16 cellular contexts compared by ENCODE assay signal in genomic region chr1:56647106-56647505, GRCh38. TPM values are rescaled to one million over a fixed set of nuclear protein-coding genes. Genes with fewer than 3 reads are reported as not detected.
"Had no signal": no experiment of that assay in that cellular context is flagged by ENCODE, and none has a peak within 500 bp of the region (broad histone marks: within the 10 kb centered on the region; RNA-seq: fewer than 3 reads in every experiment).

No MANE protein-coding gene starts in this region.

- H3K27ac Mint-ChIP-seq: activated CD8-positive, alpha-beta T cell treated with anti-CD3 and anti-CD28 coated beads for 36 hours; activated T-cell treated with anti-CD3 and anti-CD28 coated beads, Interleukin-2, amount 50 U/mL, for 72 hours; memory B cell; T-helper 1 cell treated with Interleukin-12 subunit alpha and Interleukin-12 subunit beta and Interleukin-4 antibody, amounts not matched to agents 30 μg/mL and 1 μg/mL, for 36 hours had no signal

- H3K9me3 ChIP-seq: ascending aorta had no signal

- H3K27me3 ChIP-seq: ascending aorta had no signal

- H3K4me3 ChIP-seq: SK-N-MC had no signal

- H3K27ac ChIP-seq: ascending aorta, epithelial cell of prostate, SK-N-MC had no signal

- ATAC-seq: activated CD8-positive, alpha-beta T cell treated with anti-CD3 and anti-CD28 coated beads for 36 hours; activated T-cell treated with anti-CD3 and anti-CD28 coated beads, Interleukin-2, amount 50 U/mL, for 72 hours; left lobe of liver; stimulated activated naive CD8-positive, alpha-beta T cell treated with anti-CD3 and anti-CD28 coated beads, Interleukin-15, Interleukin-2, amounts not matched to agents 100 U/mL and 50 U/mL, for 24 hours had no signal

- H3K9me3 Mint-ChIP-seq: activated CD8-positive, alpha-beta T cell treated with anti-CD3 and anti-CD28 coated beads for 36 hours; activated T-cell treated with anti-CD3 and anti-CD28 coated beads, Interleukin-2, amount 50 U/mL, for 72 hours; memory B cell; T-helper 1 cell treated with Interleukin-12 subunit alpha and Interleukin-12 subunit beta and Interleukin-4 antibody, amounts not matched to agents 30 μg/mL and 1 μg/mL, for 36 hours had no signal

- H3K4me1 ChIP-seq: ascending aorta had no signal

- H3K36me3 ChIP-seq: ascending aorta had no signal

- H3K4me3 Mint-ChIP-seq: activated CD8-positive, alpha-beta T cell treated with anti-CD3 and anti-CD28 coated beads for 36 hours; activated T-cell treated with anti-CD3 and anti-CD28 coated beads, Interleukin-2, amount 50 U/mL, for 72 hours; memory B cell; T-helper 1 cell treated with Interleukin-12 subunit alpha and Interleukin-12 subunit beta and Interleukin-4 antibody, amounts not matched to agents 30 μg/mL and 1 μg/mL, for 36 hours had no signal

- DNase-seq: activated CD4-positive, alpha-beta T cell treated with anti-CD3 and anti-CD28 coated beads for 4 hours; activated CD8-positive, alpha-beta memory T cell treated with anti-CD3 and anti-CD28 coated beads, Interleukin-2, amount 50 U/mL, for 4 hours; activated CD8-positive, alpha-beta T cell treated with anti-CD3 and anti-CD28 coated beads for 36 hours; activated T-cell treated with anti-CD3 and anti-CD28 coated beads, Interleukin-2, amount 50 U/mL, for 72 hours; caudate nucleus; cortex of kidney; effector memory CD4-positive, alpha-beta T cell; stimulated activated CD4-positive, alpha-beta T cell treated with anti-CD3 and anti-CD28 coated beads, Interleukin-4, amount 100 ng/mL, for 1 hour; stimulated activated CD8-positive, alpha-beta memory T cell treated with anti-CD3 and anti-CD28 coated beads, Interleukin-4, amount 100 ng/mL, for 48 hours; stimulated activated naive CD8-positive, alpha-beta T cell treated with anti-CD3 and anti-CD28 coated beads, Interleukin-15, Interleukin-2, amounts not matched to agents 100 U/mL and 50 U/mL, for 24 hours had no signal

- H3K36me3 Mint-ChIP-seq: memory B cell had no signal

RNA-seq across cellular contexts. Expression of gene PRKAA2, which starts 2.0 kb away (rescaled TPM):
- total RNA-seq: activated CD8-positive, alpha-beta T cell treated with anti-CD3 and anti-CD28 coated beads for 36 hours; activated T-cell treated with anti-CD3 and anti-CD28 coated beads, Interleukin-2, amount 50 U/mL, for 72 hours had no signal
